Comparison of ENCODE assay signal across 1 cellular context in the genomic region with DNA sequence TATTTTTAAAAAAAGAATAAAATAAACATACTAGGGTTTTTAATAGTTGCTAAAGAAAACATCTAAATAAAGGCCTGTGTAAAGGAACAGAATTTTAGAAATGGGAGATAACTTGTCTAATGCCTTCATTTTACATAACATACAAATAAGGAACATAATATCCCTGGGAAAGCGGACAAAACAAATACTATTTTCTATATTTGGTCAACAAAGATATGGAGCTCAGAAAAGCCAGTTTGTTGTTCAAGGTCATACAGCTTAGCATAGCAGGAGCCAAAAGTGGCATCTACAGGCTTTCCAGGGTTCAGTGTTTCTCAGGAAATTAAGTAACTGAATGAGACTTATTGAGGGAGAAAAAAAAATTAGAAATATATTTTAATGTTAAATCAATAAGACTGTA.
TF ChIP-seq lines count a peak whose summit lies in the region.

No MANE protein-coding gene starts in this region.

TF ChIP-seq in HepG2, 621 proteins besides CTCF, POLR2A, EP300 and RAD21 (continued from another document and continues in another):
- TF ChIP-seq, protein P1, sequence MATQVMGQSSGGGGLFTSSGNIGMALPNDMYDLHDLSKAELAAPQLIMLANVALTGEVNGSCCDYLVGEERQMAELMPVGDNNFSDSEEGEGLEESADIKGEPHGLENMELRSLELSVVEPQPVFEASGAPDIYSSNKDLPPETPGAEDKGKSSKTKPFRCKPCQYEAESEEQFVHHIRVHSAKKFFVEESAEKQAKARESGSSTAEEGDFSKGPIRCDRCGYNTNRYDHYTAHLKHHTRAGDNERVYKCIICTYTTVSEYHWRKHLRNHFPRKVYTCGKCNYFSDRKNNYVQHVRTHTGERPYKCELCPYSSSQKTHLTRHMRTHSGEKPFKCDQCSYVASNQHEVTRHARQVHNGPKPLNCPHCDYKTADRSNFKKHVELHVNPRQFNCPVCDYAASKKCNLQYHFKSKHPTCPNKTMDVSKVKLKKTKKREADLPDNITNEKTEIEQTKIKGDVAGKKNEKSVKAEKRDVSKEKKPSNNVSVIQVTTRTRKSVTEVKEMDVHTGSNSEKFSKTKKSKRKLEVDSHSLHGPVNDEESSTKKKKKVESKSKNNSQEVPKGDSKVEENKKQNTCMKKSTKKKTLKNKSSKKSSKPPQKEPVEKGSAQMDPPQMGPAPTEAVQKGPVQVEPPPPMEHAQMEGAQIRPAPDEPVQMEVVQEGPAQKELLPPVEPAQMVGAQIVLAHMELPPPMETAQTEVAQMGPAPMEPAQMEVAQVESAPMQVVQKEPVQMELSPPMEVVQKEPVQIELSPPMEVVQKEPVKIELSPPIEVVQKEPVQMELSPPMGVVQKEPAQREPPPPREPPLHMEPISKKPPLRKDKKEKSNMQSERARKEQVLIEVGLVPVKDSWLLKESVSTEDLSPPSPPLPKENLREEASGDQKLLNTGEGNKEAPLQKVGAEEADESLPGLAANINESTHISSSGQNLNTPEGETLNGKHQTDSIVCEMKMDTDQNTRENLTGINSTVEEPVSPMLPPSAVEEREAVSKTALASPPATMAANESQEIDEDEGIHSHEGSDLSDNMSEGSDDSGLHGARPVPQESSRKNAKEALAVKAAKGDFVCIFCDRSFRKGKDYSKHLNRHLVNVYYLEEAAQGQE (IDR thresholded peaks at IDR 0.05; ENCODE audit: borderline replicate concordance in 1 of 2, low read depth in 1 of 2, low read length in 2 of 2): no peak
- TF ChIP-seq NCOA1 (CRISPR knock-in tag; IDR thresholded peaks at IDR 0.05) (no peak), BHLHE40 (IDR thresholded peaks at IDR 0.05; ENCODE audit: low read length) (no peak), SNRNP70 (IDR thresholded peaks at IDR 0.05; ENCODE audit: low read depth, low read length) (no peak), ZNF451 (CRISPR knock-in tag; IDR thresholded peaks at IDR 0.05) (no peak), ZNF205 (CRISPR knock-in tag; IDR thresholded peaks at IDR 0.05) (no peak), ZNF12 (CRISPR knock-in tag; IDR thresholded peaks at IDR 0.05) (no peak), MLLT10 (CRISPR knock-in tag; IDR thresholded peaks at IDR 0.05) (no peak), ATM (IDR thresholded peaks at IDR 0.05; ENCODE audit: borderline replicate concordance) (no peak), NFATC3 (CRISPR knock-in tag; IDR thresholded peaks at IDR 0.05) (no peak), ZSCAN9 (CRISPR knock-in tag; IDR thresholded peaks at IDR 0.05; ENCODE audit: borderline replicate concordance) (no peak), ZFYVE20 (CRISPR knock-in tag; IDR thresholded peaks at IDR 0.05; ENCODE audit: borderline replicate concordance, low read depth) (no peak), RARA (CRISPR knock-in tag; IDR thresholded peaks at IDR 0.05) (peak; percentile 47), ZZZ3 (CRISPR knock-in tag; IDR thresholded peaks at IDR 0.05; ENCODE audit: borderline replicate concordance) (no peak), HMG20A (CRISPR knock-in tag; IDR thresholded peaks at IDR 0.05; ENCODE audit: borderline replicate concordance) (peak; percentile 36; the same call in 1 of the 2 replicates), SETDB1 (CRISPR knock-in tag; IDR thresholded peaks at IDR 0.05; ENCODE audit: borderline replicate concordance) (no peak), ELF3 (CRISPR knock-in tag; IDR thresholded peaks at IDR 0.05) (no peak), PRMT3 (CRISPR knock-in tag; IDR thresholded peaks at IDR 0.05; ENCODE audit: borderline replicate concordance, low read depth) (no peak), NFE2 (CRISPR knock-in tag; IDR thresholded peaks at IDR 0.05) (no peak), TBL1XR1 (IDR thresholded peaks at IDR 0.05; ENCODE audit: borderline replicate concordance, low read length, partially characterized antibody) (peak; percentile 20), ARID2 (CRISPR knock-in tag; IDR thresholded peaks at IDR 0.05; ENCODE audit: borderline replicate concordance) (no peak), XBP1 (CRISPR knock-in tag; IDR thresholded peaks at IDR 0.05) (no peak), ZNF746 (CRISPR knock-in tag; IDR thresholded peaks at IDR 0.05) (no peak), SKI (IDR thresholded peaks at IDR 0.05; ENCODE audit: partially characterized antibody) (peak; percentile 12), ZNF607 (CRISPR knock-in tag; IDR thresholded peaks at IDR 0.05; ENCODE audit: borderline replicate concordance) (no peak), ZNF644 (CRISPR knock-in tag; IDR thresholded peaks at IDR 0.05; ENCODE audit: low read depth) (0 out of 2 replicates have a peak, but pooled peaks have one; percentile 18), FOSL2 (CRISPR knock-in tag; IDR thresholded peaks at IDR 0.05) (no peak), ZNF20 (CRISPR knock-in tag; IDR thresholded peaks at IDR 0.05) (no peak), RELA (CRISPR knock-in tag; IDR thresholded peaks at IDR 0.05) (no peak), ZNF496 (CRISPR knock-in tag; IDR thresholded peaks at IDR 0.05; ENCODE audit: insufficient replicate concordance) (no peak)
- TF ChIP-seq, protein P2, sequence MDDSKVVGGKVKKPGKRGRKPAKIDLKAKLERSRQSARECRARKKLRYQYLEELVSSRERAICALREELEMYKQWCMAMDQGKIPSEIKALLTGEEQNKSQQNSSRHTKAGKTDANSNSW (CRISPR knock-in tag; IDR thresholded peaks at IDR 0.05; ENCODE audit: borderline replicate concordance): no peak
- TF ChIP-seq, protein P3, sequence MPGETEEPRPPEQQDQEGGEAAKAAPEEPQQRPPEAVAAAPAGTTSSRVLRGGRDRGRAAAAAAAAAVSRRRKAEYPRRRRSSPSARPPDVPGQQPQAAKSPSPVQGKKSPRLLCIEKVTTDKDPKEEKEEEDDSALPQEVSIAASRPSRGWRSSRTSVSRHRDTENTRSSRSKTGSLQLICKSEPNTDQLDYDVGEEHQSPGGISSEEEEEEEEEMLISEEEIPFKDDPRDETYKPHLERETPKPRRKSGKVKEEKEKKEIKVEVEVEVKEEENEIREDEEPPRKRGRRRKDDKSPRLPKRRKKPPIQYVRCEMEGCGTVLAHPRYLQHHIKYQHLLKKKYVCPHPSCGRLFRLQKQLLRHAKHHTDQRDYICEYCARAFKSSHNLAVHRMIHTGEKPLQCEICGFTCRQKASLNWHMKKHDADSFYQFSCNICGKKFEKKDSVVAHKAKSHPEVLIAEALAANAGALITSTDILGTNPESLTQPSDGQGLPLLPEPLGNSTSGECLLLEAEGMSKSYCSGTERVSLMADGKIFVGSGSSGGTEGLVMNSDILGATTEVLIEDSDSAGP (CRISPR knock-in tag; IDR thresholded peaks at IDR 0.05; ENCODE audit: borderline replicate concordance): no peak
- TF ChIP-seq, protein P4, sequence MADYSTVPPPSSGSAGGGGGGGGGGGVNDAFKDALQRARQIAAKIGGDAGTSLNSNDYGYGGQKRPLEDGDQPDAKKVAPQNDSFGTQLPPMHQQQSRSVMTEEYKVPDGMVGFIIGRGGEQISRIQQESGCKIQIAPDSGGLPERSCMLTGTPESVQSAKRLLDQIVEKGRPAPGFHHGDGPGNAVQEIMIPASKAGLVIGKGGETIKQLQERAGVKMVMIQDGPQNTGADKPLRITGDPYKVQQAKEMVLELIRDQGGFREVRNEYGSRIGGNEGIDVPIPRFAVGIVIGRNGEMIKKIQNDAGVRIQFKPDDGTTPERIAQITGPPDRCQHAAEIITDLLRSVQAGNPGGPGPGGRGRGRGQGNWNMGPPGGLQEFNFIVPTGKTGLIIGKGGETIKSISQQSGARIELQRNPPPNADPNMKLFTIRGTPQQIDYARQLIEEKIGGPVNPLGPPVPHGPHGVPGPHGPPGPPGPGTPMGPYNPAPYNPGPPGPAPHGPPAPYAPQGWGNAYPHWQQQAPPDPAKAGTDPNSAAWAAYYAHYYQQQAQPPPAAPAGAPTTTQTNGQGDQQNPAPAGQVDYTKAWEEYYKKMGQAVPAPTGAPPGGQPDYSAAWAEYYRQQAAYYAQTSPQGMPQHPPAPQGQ (CRISPR knock-in tag; IDR thresholded peaks at IDR 0.05; ENCODE audit: borderline replicate concordance): no peak
- TF ChIP-seq, protein P5, sequence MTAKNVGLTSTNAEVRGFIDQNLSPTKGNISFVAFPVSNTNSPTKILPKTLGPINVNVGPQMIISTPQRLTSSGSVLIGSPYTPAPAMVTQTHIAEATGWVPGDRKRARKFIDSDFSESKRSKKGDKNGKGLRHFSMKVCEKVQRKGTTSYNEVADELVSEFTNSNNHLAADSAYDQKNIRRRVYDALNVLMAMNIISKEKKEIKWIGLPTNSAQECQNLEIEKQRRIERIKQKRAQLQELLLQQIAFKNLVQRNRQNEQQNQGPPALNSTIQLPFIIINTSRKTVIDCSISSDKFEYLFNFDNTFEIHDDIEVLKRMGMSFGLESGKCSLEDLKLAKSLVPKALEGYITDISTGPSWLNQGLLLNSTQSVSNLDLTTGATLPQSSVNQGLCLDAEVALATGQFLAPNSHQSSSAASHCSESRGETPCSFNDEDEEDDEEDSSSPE (CRISPR knock-in tag; IDR thresholded peaks at IDR 0.05): no peak
- TF ChIP-seq, protein P6, sequence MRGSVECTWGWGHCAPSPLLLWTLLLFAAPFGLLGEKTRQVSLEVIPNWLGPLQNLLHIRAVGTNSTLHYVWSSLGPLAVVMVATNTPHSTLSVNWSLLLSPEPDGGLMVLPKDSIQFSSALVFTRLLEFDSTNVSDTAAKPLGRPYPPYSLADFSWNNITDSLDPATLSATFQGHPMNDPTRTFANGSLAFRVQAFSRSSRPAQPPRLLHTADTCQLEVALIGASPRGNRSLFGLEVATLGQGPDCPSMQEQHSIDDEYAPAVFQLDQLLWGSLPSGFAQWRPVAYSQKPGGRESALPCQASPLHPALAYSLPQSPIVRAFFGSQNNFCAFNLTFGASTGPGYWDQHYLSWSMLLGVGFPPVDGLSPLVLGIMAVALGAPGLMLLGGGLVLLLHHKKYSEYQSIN (CRISPR knock-in tag; IDR thresholded peaks at IDR 0.05; ENCODE audit: borderline replicate concordance): no peak
- TF ChIP-seq, protein P7, sequence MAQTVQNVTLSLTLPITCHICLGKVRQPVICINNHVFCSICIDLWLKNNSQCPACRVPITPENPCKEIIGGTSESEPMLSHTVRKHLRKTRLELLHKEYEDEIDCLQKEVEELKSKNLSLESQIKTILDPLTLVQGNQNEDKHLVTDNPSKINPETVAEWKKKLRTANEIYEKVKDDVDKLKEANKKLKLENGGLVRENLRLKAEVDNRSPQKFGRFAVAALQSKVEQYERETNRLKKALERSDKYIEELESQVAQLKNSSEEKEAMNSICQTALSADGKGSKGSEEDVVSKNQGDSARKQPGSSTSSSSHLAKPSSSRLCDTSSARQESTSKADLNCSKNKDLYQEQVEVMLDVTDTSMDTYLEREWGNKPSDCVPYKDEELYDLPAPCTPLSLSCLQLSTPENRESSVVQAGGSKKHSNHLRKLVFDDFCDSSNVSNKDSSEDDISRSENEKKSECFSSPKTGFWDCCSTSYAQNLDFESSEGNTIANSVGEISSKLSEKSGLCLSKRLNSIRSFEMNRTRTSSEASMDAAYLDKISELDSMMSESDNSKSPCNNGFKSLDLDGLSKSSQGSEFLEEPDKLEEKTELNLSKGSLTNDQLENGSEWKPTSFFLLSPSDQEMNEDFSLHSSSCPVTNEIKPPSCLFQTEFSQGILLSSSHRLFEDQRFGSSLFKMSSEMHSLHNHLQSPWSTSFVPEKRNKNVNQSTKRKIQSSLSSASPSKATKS (CRISPR knock-in tag; IDR thresholded peaks at IDR 0.05): no peak
- TF ChIP-seq, protein P8, sequence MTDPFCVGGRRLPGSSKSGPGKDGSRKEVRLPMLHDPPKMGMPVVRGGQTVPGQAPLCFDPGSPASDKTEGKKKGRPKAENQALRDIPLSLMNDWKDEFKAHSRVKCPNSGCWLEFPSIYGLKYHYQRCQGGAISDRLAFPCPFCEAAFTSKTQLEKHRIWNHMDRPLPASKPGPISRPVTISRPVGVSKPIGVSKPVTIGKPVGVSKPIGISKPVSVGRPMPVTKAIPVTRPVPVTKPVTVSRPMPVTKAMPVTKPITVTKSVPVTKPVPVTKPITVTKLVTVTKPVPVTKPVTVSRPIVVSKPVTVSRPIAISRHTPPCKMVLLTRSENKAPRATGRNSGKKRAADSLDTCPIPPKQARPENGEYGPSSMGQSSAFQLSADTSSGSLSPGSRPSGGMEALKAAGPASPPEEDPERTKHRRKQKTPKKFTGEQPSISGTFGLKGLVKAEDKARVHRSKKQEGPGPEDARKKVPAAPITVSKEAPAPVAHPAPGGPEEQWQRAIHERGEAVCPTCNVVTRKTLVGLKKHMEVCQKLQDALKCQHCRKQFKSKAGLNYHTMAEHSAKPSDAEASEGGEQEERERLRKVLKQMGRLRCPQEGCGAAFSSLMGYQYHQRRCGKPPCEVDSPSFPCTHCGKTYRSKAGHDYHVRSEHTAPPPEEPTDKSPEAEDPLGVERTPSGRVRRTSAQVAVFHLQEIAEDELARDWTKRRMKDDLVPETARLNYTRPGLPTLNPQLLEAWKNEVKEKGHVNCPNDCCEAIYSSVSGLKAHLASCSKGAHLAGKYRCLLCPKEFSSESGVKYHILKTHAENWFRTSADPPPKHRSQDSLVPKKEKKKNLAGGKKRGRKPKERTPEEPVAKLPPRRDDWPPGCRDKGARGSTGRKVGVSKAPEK (CRISPR knock-in tag; IDR thresholded peaks at IDR 0.05; ENCODE audit: borderline replicate concordance): no peak
- TF ChIP-seq, protein P9, sequence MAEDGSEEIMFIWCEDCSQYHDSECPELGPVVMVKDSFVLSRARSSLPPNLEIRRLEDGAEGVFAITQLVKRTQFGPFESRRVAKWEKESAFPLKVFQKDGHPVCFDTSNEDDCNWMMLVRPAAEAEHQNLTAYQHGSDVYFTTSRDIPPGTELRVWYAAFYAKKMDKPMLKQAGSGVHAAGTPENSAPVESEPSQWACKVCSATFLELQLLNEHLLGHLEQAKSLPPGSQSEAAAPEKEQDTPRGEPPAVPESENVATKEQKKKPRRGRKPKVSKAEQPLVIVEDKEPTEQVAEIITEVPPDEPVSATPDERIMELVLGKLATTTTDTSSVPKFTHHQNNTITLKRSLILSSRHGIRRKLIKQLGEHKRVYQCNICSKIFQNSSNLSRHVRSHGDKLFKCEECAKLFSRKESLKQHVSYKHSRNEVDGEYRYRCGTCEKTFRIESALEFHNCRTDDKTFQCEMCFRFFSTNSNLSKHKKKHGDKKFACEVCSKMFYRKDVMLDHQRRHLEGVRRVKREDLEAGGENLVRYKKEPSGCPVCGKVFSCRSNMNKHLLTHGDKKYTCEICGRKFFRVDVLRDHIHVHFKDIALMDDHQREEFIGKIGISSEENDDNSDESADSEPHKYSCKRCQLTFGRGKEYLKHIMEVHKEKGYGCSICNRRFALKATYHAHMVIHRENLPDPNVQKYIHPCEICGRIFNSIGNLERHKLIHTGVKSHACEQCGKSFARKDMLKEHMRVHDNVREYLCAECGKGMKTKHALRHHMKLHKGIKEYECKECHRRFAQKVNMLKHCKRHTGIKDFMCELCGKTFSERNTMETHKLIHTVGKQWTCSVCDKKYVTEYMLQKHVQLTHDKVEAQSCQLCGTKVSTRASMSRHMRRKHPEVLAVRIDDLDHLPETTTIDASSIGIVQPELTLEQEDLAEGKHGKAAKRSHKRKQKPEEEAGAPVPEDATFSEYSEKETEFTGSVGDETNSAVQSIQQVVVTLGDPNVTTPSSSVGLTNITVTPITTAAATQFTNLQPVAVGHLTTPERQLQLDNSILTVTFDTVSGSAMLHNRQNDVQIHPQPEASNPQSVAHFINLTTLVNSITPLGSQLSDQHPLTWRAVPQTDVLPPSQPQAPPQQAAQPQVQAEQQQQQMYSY (CRISPR knock-in tag; IDR thresholded peaks at IDR 0.05): no peak
- TF ChIP-seq, protein P10, sequence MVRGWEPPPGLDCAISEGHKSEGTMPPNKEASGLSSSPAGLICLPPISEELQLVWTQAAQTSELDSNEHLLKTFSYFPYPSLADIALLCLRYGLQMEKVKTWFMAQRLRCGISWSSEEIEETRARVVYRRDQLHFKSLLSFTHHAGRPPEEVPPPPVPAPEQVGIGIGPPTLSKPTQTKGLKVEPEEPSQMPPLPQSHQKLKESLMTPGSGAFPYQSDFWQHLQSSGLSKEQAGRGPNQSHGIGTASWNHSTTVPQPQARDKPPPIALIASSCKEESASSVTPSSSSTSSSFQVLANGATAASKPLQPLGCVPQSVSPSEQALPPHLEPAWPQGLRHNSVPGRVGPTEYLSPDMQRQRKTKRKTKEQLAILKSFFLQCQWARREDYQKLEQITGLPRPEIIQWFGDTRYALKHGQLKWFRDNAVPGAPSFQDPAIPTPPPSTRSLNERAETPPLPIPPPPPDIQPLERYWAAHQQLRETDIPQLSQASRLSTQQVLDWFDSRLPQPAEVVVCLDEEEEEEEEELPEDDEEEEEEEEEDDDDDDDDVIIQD (CRISPR knock-in tag; IDR thresholded peaks at IDR 0.05; ENCODE audit: low read depth): peak; percentile 35; the same call in 1 of the 2 replicates
